In genomic region chr17:58283674-58284612, GRCh38 we compare ENCODE assay signal across 21 cellular contexts. TPM values are rescaled to one million over a fixed set of nuclear protein-coding genes. Genes with fewer than 3 reads are reported as not detected.
DNase-seq lines count a peak whose midpoint lies in the region; ATAC-seq, FAIRE-seq and TF ChIP-seq lines count a peak whose summit lies in the region.
"Had no signal": no experiment of that assay in that cellular context is flagged by ENCODE, and none has a peak within 500 bp of the region (broad histone marks: within the 10 kb centered on the region; RNA-seq: fewer than 3 reads in every experiment).

No MANE protein-coding gene starts in this region.

- no peak for TF ChIP-seq EP300 in gastroesophageal sphincter (IDR thresholded peaks at IDR 0.05)

- H3K9me3 Mint-ChIP-seq in neural progenitor cell: no peaks in the 10 kb centered on the region
- H3K9me3 Mint-ChIP-seq: activated naive CD4-positive, alpha-beta T cell treated with anti-CD3 and anti-CD28 coated beads, Interleukin-2, amount 10 ng/mL, durations not matched to agents 7 days and 5 days; natural killer cell had no signal

- H3K36me3 Mint-ChIP-seq in neural progenitor cell: no peaks in the 10 kb centered on the region
- H3K36me3 Mint-ChIP-seq: activated naive CD4-positive, alpha-beta T cell treated with anti-CD3 and anti-CD28 coated beads, Interleukin-2, amount 10 ng/mL, durations not matched to agents 7 days and 5 days; natural killer cell had no signal

- no peaks in the 10 kb centered on the region for H3F3A ChIP-seq in neural progenitor cell (ENCODE audit: low read depth)

- TF ChIP-seq POLR2A in gastroesophageal sphincter (IDR thresholded peaks at IDR 0.05) (no peak), GM12891 (IDR thresholded peaks at IDR 0.05; ENCODE audit: low read depth, low read length) (no peak)

- peak overlapping the region; percentile 87 for H2AFZ ChIP-seq in neural progenitor cell (replicated peaks)
- H2AFZ ChIP-seq: parathyroid adenoma had no signal

- H3K9ac ChIP-seq in BLaER1 (peak overlapping the region; percentile 57), neural progenitor cell (no peak overlapping the region)
- H3K9ac ChIP-seq: parathyroid adenoma had no signal

- peak overlapping the region; percentile 31; the same call in 1 of the 2 replicates for H3K4me3 ChIP-seq in BLaER1
- no peak overlapping the region for H3K4me3 ChIP-seq in neural progenitor cell
- no peak overlapping the region for H3K4me3 ChIP-seq in gastroesophageal sphincter
- H3K4me3 ChIP-seq: HAP-1, suprapubic skin had no signal

- H3K27me3 Mint-ChIP-seq in neural progenitor cell (ENCODE audit: insufficient read depth, low read depth): no peaks in the 10 kb centered on the region

- H4K20me1 ChIP-seq in BLaER1 (no peaks in the 10 kb centered on the region), neural progenitor cell (ENCODE audit: low read depth) (no peaks in the 10 kb centered on the region)

- H3K9me3 ChIP-seq in BLaER1 (no peaks in the 10 kb centered on the region), neural progenitor cell (ENCODE audit: low read depth) (no peaks in the 10 kb centered on the region), gastroesophageal sphincter (no peaks in the 10 kb centered on the region)
- H3K9me3 ChIP-seq: HAP-1, suprapubic skin had no signal

- ATAC-seq in gastroesophageal sphincter: no peak
- ATAC-seq: left colon, natural killer cell, Right ventricle myocardium inferior had no signal

- no peak overlapping the region for H3K4me3 Mint-ChIP-seq in neural progenitor cell
- H3K4me3 Mint-ChIP-seq: activated naive CD4-positive, alpha-beta T cell treated with anti-CD3 and anti-CD28 coated beads, Interleukin-2, amount 10 ng/mL, durations not matched to agents 7 days and 5 days; natural killer cell had no signal

- peak overlapping the region; percentile 71 for H3K27ac ChIP-seq in BLaER1
- H3K27ac ChIP-seq in neural progenitor cell: no peak overlapping the region
- no peak overlapping the region for H3K27ac ChIP-seq in gastroesophageal sphincter
- H3K27ac ChIP-seq: parathyroid adenoma, suprapubic skin had no signal

- no peak for FAIRE-seq in GM12891 (lab: Jason Lieb, UNC)

- peak overlapping the region; percentile 81 for H3K4me2 ChIP-seq in BLaER1
- H3K4me2 ChIP-seq in neural progenitor cell: peak overlapping the region; percentile 60

- H3K27ac Mint-ChIP-seq in neural progenitor cell: no peak overlapping the region
- H3K27ac Mint-ChIP-seq: activated naive CD4-positive, alpha-beta T cell treated with anti-CD3 and anti-CD28 coated beads, Interleukin-2, amount 10 ng/mL, durations not matched to agents 7 days and 5 days; natural killer cell had no signal

- WGBS in gastroesophageal sphincter (ENCODE audit: low coverage in 1 of 2), 2 donors: 69 to 100% methylated on average over 2 to 6 of the region's 12 CpGs

- no peak for TF ChIP-seq CTCF in neural progenitor cell (IDR thresholded peaks at IDR 0.05)
- TF ChIP-seq CTCF in gastroesophageal sphincter (IDR thresholded peaks at IDR 0.05): no peak

- no peaks in the 10 kb centered on the region for H3K27me3 ChIP-seq in BLaER1
- peaks cover 5% of the 10 kb centered on the region for H3K27me3 ChIP-seq in neural progenitor cell
- H3K27me3 ChIP-seq in gastroesophageal sphincter: peaks cover 53% of the 10 kb centered on the region

- peaks cover 9% of the 10 kb centered on the region for H3K4me1 Mint-ChIP-seq in neural progenitor cell

- H3K79me2 ChIP-seq in neural progenitor cell (ENCODE audit: low read depth): no peaks in the 10 kb centered on the region
- H3K79me2 ChIP-seq: parathyroid adenoma had no signal

- peak; percentile 40 for DNase-seq in DMS79 (lab: John Stamatoyannopoulos, UW)
- peak; percentile 40 for DNase-seq in activated CD8-positive, alpha-beta memory T cell treated with anti-CD3 and anti-CD28 coated beads, Interleukin-2, amount 50 U/mL, for 48 hours
- no peak for DNase-seq in neural progenitor cell (ENCODE audit: low spot score)
- no peak for DNase-seq in NCI-H146 treated with DMSO at 0.1 percent for 48 hours (lab: John Stamatoyannopoulos, UW; ENCODE audit: unreplicated experiment)
- DNase-seq in GM12891 (ENCODE audit: insufficient read length, low spot score): no peak
- DNase-seq: activated CD4-positive, CD25-positive, alpha-beta regulatory T cell; activated naive CD4-positive, alpha-beta T cell treated with anti-CD3 and anti-CD28 coated beads, Interleukin-2, amount 10 ng/mL, durations not matched to agents 7 days and 5 days; amygdala; cortex of kidney; left colon; natural killer cell; NCI-H1694; NCI-H226; SW 1271 had no signal

- no peaks in the 10 kb centered on the region for H3K36me3 ChIP-seq in BLaER1
- H3K36me3 ChIP-seq in neural progenitor cell: no peaks in the 10 kb centered on the region
- H3K36me3 ChIP-seq in gastroesophageal sphincter: no peaks in the 10 kb centered on the region
- H3K36me3 ChIP-seq: HAP-1, suprapubic skin had no signal

- H3K4me1 ChIP-seq in BLaER1 (peaks cover 69% of the 10 kb centered on the region), neural progenitor cell (peaks cover 13% of the 10 kb centered on the region), gastroesophageal sphincter (peaks cover 0 to 8% (median 0%) of the 10 kb centered on the region in 3 donors)
- H3K4me1 ChIP-seq: HAP-1, parathyroid adenoma had no signal

TF ChIP-seq in GM12891, 5 proteins besides CTCF, POLR2A, EP300 and RAD21:
- TF ChIP-seq POLR2AphosphoS5 (IDR thresholded peaks at IDR 0.05; ENCODE audit: low read depth, low read length): no peak
- TF ChIP-seq POU2F2 (IDR thresholded peaks at IDR 0.05; ENCODE audit: low read depth, low read length): no peak
- TF ChIP-seq TAF1 (IDR thresholded peaks at IDR 0.05; ENCODE audit: low read depth, low read length): no peak
- TF ChIP-seq SPI1 (IDR thresholded peaks at IDR 0.05; ENCODE audit: low read depth, low read length): no peak
- no peak for TF ChIP-seq PAX5 (IDR thresholded peaks at IDR 0.05; ENCODE audit: insufficient read depth, low read length, severe bottlenecking)

RNA-seq across cellular contexts. Expression of gene MPO, which starts 3.2 kb away (rescaled TPM):
- total RNA-seq in neural progenitor cell (ENCODE audit: low replicate concordance): not detected in 2 replicates
- 1 to 10 TPM in 1 of 4 donors, not detected in 3; 1.6 TPM for total RNA-seq in gastroesophageal sphincter
- 0.15 TPM for polyA plus RNA-seq in GM12891 (2012; ENCODE audit: low read depth, missing spikeins)
- total RNA-seq: Daoy, suprapubic skin had no signal

RNA-seq across cellular contexts. Expression of gene TSPOAP1, which starts 44.7 kb away (rescaled TPM):
- total RNA-seq in neural progenitor cell (ENCODE audit: low replicate concordance) (13.8 and 48.7 TPM in 2 replicates), gastroesophageal sphincter (10 to 100 TPM in 3 of 4 donors, 1 to 10 TPM in 1; 7.4 to 44.8 (median 23.0) TPM)
- 11.0 TPM for polyA plus RNA-seq in GM12891 (2012; ENCODE audit: low read depth, missing spikeins)

RNA-seq across cellular contexts. Expression of gene LPO, which starts 45.6 kb away (rescaled TPM):
- not detected in 2 replicates for total RNA-seq in neural progenitor cell (ENCODE audit: low replicate concordance)
- under 1 TPM in 2 of 4 donors, not detected in 2; 0.15 to 0.77 TPM for total RNA-seq in gastroesophageal sphincter
- polyA plus RNA-seq in GM12891 (2012; ENCODE audit: low read depth, missing spikeins): 0.40 TPM
- total RNA-seq: left colon, natural killer cell, Right ventricle myocardium inferior had no signal

Comparison
In these comparisons a context has a peak if more than half of its experiments do, and no peak if none do; other contexts are left out.
1. DNase-seq: peak in DMS79 (single experiment) and activated CD8-positive, alpha-beta memory T cell treated with anti-CD3 and anti-CD28 coated beads, Interleukin-2, amount 50 U/mL, for 48 hours (single experiment); none in neural progenitor cell (single experiment), NCI-H146 treated with DMSO at 0.1 percent for 48 hours (single experiment) and GM12891 (single experiment).